ENCODE assay signal across 9 cellular contexts in genomic region chr3:148697311-148698189, GRCh38. TPM values are rescaled to one million over a fixed set of nuclear protein-coding genes. Genes with fewer than 3 reads are reported as not detected.
DNase-seq lines count a peak whose midpoint lies in the region; ATAC-seq and TF ChIP-seq lines count a peak whose summit lies in the region.
"Had no signal": no experiment of that assay in that cellular context is flagged by ENCODE, and none has a peak within 500 bp of the region (broad histone marks: within the 10 kb centered on the region; RNA-seq: fewer than 3 reads in every experiment).

Gene AGTR1, plus strand, starts transcription at chr3:148697903. Its CDS starts 43,133 bp downstream, at chr3:148741036.

- POLR2A ChIA-PET in SK-N-SH (lab: Yijun Ruan, JAX), result no interaction called here

- no peaks in the 10 kb centered on the region for H3K27me3 ChIP-seq in SK-N-SH (ENCODE audit: insufficient read depth)

- no peaks in the 10 kb centered on the region for H3K36me3 Mint-ChIP-seq in activated CD8-positive, alpha-beta memory T cell treated with anti-CD3 and anti-CD28 coated beads, Interleukin-2, amount 10 ng/mL, durations not matched to agents 7 days and 5 days

- intact Hi-C loops in cardiac septum (cut with DNase I), result no loop called here
- intact Hi-C loops in posterior vena cava (cut with DNase I), result no loop called here

- H3K4me1 Mint-ChIP-seq in activated CD8-positive, alpha-beta memory T cell treated with anti-CD3 and anti-CD28 coated beads, Interleukin-2, amount 10 ng/mL, durations not matched to agents 7 days and 5 days, result no peaks in the 10 kb centered on the region

- peaks cover 3% of the 10 kb centered on the region; the same call in 1 of the 2 replicates for H3K9me2 ChIP-seq in SK-N-SH

- H3K9ac ChIP-seq in SK-N-SH, result peak within 1 kb of the TSS; percentile 38; the same call in 1 of the 2 replicates

- H3K79me2 ChIP-seq in SK-N-SH (ENCODE audit: insufficient read depth), result no peaks in the 10 kb centered on the region

- H3K9me3 Mint-ChIP-seq in activated CD8-positive, alpha-beta memory T cell treated with anti-CD3 and anti-CD28 coated beads, Interleukin-2, amount 10 ng/mL, durations not matched to agents 7 days and 5 days (ENCODE audit: low read depth), result no peaks in the 10 kb centered on the region

- H3K9me3 ChIP-seq in SK-N-SH, result no peaks in the 10 kb centered on the region

- no peak for TF ChIP-seq RAD21 in SK-N-SH (IDR thresholded peaks at IDR 0.05; ENCODE audit: low read length)

- peak; percentile 56 for DNase-seq in DMS53 (lab: John Stamatoyannopoulos, UW)
- DNase-seq in SK-N-SH, result peak; percentile 80
- DNase-seq in cardiac septum (ENCODE audit: low spot score), result peak; percentile 72
- DNase-seq in posterior vena cava (ENCODE audit: low spot score), result peak; percentile 89
- no peak for DNase-seq in DMS153 treated with DMSO at 0.1 percent for 48 hours (lab: John Stamatoyannopoulos, UW; ENCODE audit: unreplicated experiment)
- no peak for DNase-seq in NCI-H1092 (lab: John Stamatoyannopoulos, UW)
- DNase-seq in activated CD8-positive, alpha-beta memory T cell treated with anti-CD3 and anti-CD28 coated beads, Interleukin-2, amount 10 ng/mL, durations not matched to agents 7 days and 5 days, result no peak
- DNase-seq: Karpas-422 had no signal

- peak within 1 kb of the TSS; percentile 62 to 64 for H3K4me3 ChIP-seq in SK-N-SH (ENCODE audit: low read depth in 2 of 2, low read length in 1 of 2)

- TF ChIP-seq CTCF in SK-N-SH (IDR thresholded peaks at IDR 0.05), result no peak

- H3K27ac Mint-ChIP-seq in activated CD8-positive, alpha-beta memory T cell treated with anti-CD3 and anti-CD28 coated beads, Interleukin-2, amount 10 ng/mL, durations not matched to agents 7 days and 5 days, result no peak within 1 kb of the TSS

- no peaks in the 10 kb centered on the region for H3K36me3 ChIP-seq in SK-N-SH (replicated peaks in 1 of 2; ENCODE audit: control insufficient read depth in 1 of 2, insufficient read depth in 2 of 2, low read length in 1 of 2)

- H4K20me1 ChIP-seq in SK-N-SH (ENCODE audit: insufficient read depth), result no peaks in the 10 kb centered on the region

- no peak for ATAC-seq in HG03139 (IDR thresholded peaks at IDR 0.05; ENCODE audit: unreplicated experiment)
- no peak for ATAC-seq in activated CD8-positive, alpha-beta memory T cell treated with anti-CD3 and anti-CD28 coated beads, Interleukin-2, amount 10 ng/mL, durations not matched to agents 7 days and 5 days

- WGBS in SK-N-SH (ENCODE audit: low lambda C conversion rate), result 15% methylated on average over 24 of the region's 61 CpGs

- H3K4me1 ChIP-seq in SK-N-SH (ENCODE audit: control insufficient read depth in 1 of 2, insufficient read depth in 2 of 2, low read depth in 1 of 2, low read length in 1 of 2), result peaks cover 0 to 8% of the 10 kb centered on the region in 2 experiments; a peak in 2 of 4 replicates

- no peak for TF ChIP-seq EP300 in SK-N-SH (IDR thresholded peaks at IDR 0.05; ENCODE audit: borderline replicate concordance in 1 of 2, low read depth in 1 of 2, low read length in 1 of 2)

- peak within 1 kb of the TSS; percentile 90 for H2AFZ ChIP-seq in SK-N-SH (ENCODE audit: low read depth)

- no peak within 1 kb of the TSS for H3K4me3 Mint-ChIP-seq in activated CD8-positive, alpha-beta memory T cell treated with anti-CD3 and anti-CD28 coated beads, Interleukin-2, amount 10 ng/mL, durations not matched to agents 7 days and 5 days

- H3K27ac ChIP-seq in SK-N-SH (ENCODE audit: low read depth in 2 of 2, low read length in 1 of 2), result no peak within 1 kb of the TSS

- H3K27me3 Mint-ChIP-seq in activated CD8-positive, alpha-beta memory T cell treated with anti-CD3 and anti-CD28 coated beads, Interleukin-2, amount 10 ng/mL, durations not matched to agents 7 days and 5 days, result peaks cover 22% of the 10 kb centered on the region

- peak within 1 kb of the TSS; percentile 86 for H3K4me2 ChIP-seq in SK-N-SH

- H3F3A ChIP-seq in SK-N-SH (replicated peaks; ENCODE audit: insufficient read depth), result peaks cover 18% of the 10 kb centered on the region

- CTCF ChIA-PET in SK-N-SH (lab: Yijun Ruan, JAX), result interaction anchor here (0.9 kb wide), 1 partner anchor 258 kb away, joined by 3 read pairs; no protein-coding TSS in a partner anchor
- CTCF ChIA-PET in activated CD8-positive, alpha-beta memory T cell treated with anti-CD3 and anti-CD28 coated beads, Interleukin-2, amount 10 ng/mL, durations not matched to agents 7 days and 5 days (lab: Charles Lee), result no interaction called here

TF ChIP-seq in SK-N-SH, 30 proteins besides CTCF, POLR2A, EP300 and RAD21 (continues in another document):
- TF ChIP-seq RXRA (IDR thresholded peaks at IDR 0.05; ENCODE audit: borderline replicate concordance, low read depth), result no peak
- TF ChIP-seq POLR2AphosphoS5 (IDR thresholded peaks at IDR 0.05; ENCODE audit: low read depth, low read length), result no peak
- TF ChIP-seq MEF2A (IDR thresholded peaks at IDR 0.05; ENCODE audit: borderline replicate concordance, low read depth), result no peak
- TF ChIP-seq FOXM1 (IDR thresholded peaks at IDR 0.05; ENCODE audit: low read depth), result no peak
- TF ChIP-seq RCOR1 (IDR thresholded peaks at IDR 0.05; ENCODE audit: low read length), result no peak
- no peak for TF ChIP-seq TAF1 (IDR thresholded peaks at IDR 0.05; ENCODE audit: borderline replicate concordance, low read depth, low read length)
- TF ChIP-seq, protein P1, sequence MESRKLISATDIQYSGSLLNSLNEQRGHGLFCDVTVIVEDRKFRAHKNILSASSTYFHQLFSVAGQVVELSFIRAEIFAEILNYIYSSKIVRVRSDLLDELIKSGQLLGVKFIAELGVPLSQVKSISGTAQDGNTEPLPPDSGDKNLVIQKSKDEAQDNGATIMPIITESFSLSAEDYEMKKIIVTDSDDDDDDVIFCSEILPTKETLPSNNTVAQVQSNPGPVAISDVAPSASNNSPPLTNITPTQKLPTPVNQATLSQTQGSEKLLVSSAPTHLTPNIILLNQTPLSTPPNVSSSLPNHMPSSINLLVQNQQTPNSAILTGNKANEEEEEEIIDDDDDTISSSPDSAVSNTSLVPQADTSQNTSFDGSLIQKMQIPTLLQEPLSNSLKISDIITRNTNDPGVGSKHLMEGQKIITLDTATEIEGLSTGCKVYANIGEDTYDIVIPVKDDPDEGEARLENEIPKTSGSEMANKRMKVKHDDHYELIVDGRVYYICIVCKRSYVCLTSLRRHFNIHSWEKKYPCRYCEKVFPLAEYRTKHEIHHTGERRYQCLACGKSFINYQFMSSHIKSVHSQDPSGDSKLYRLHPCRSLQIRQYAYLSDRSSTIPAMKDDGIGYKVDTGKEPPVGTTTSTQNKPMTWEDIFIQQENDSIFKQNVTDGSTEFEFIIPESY (IDR thresholded peaks at IDR 0.05; ENCODE audit: borderline replicate concordance, low read depth), result no peak
- no peak for TF ChIP-seq EZH2phosphoT487 (IDR thresholded peaks at IDR 0.05; ENCODE audit: borderline replicate concordance, low read depth)
- no peak for TF ChIP-seq REST (IDR thresholded peaks at IDR 0.05; ENCODE audit: low read depth, low read length)
- no peak for TF ChIP-seq NRF1 (IDR thresholded peaks at IDR 0.05; ENCODE audit: low read depth, low read length)
- no peak for TF ChIP-seq USF1 (IDR thresholded peaks at IDR 0.05; ENCODE audit: borderline replicate concordance, low read depth)
- TF ChIP-seq, protein P2, sequence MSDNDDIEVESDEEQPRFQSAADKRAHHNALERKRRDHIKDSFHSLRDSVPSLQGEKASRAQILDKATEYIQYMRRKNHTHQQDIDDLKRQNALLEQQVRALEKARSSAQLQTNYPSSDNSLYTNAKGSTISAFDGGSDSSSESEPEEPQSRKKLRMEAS (IDR thresholded peaks at IDR 0.05; ENCODE audit: low read depth), result no peak
- no peak for TF ChIP-seq JUND (IDR thresholded peaks at IDR 0.05)
- TF ChIP-seq YY1 (IDR thresholded peaks at IDR 0.05; ENCODE audit: low read depth), result no peak

RNA-seq across cellular contexts. Expression of gene AGTR1, which starts in this region (rescaled TPM):
- 0.15 and 0.32 TPM in 2 replicates for polyA plus RNA-seq in SK-N-SH (2012; rRNA removed)
- 0.25 and 0.28 TPM in 2 replicates for polyA plus RNA-seq in SK-N-SH (2012; cell fraction: cytosol; rRNA removed)
- 0.14 and 0.35 TPM in 2 replicates for polyA plus RNA-seq in SK-N-SH (2012; cell fraction: nucleus; rRNA removed)
- total RNA-seq in cardiac septum (0.67 TPM), posterior vena cava (1 to 10 TPM; 6.9 to 8.9 TPM)
- not detected for total RNA-seq in activated CD8-positive, alpha-beta memory T cell treated with anti-CD3 and anti-CD28 coated beads, Interleukin-2, amount 10 ng/mL, durations not matched to agents 7 days and 5 days

Comparison
In these comparisons a context has a peak if more than half of its experiments do, and no peak if none do; other contexts are left out.
1. Peak in DNase-seq, H3K4me3 ChIP-seq, H3K9ac ChIP-seq and H3K4me2 ChIP-seq in SK-N-SH; RNA of the gene not detected or under 1 TPM.
2. Peak in DNase-seq in cardiac septum; RNA of the gene not detected or under 1 TPM.
3. DNase-seq: peak in DMS53 (single experiment) and posterior vena cava (single experiment); none in DMS153 treated with DMSO at 0.1 percent for 48 hours (single experiment), NCI-H1092 (single experiment) and activated CD8-positive, alpha-beta memory T cell treated with anti-CD3 and anti-CD28 coated beads, Interleukin-2, amount 10 ng/mL, durations not matched to agents 7 days and 5 days (single experiment).